13 cellular contexts compared by ENCODE assay signal in genomic region chr22:39567135-39567946, GRCh38. TPM values are rescaled to one million over a fixed set of nuclear protein-coding genes. Genes with fewer than 3 reads are reported as not detected.
A peak's percentile ranks its signal among the peaks of the same experiment; 100 is the strongest.
DNase-seq lines count a peak whose midpoint lies in the region; ATAC-seq, FAIRE-seq and TF ChIP-seq lines count a peak whose summit lies in the region.
"Had no signal": no experiment of that assay in that cellular context is flagged by ENCODE, and none has a peak within 500 bp of the region (broad histone marks: within the 10 kb centered on the region; RNA-seq: fewer than 3 reads in every experiment).

No MANE protein-coding gene starts in this region.

- intact Hi-C loops in lower lobe of right lung (cut with DNase I): no loop called here

- H3K27me3 Mint-ChIP-seq in T-helper 2 cell treated with Interferon-gamma antibody and Interleukin-4, amounts not matched to agents 5 μg/mL and 100 μg/mL, for 36 hours (ENCODE audit: low read depth): peaks cover 4% of the 10 kb centered on the region
- peaks cover 8% of the 10 kb centered on the region for H3K27me3 Mint-ChIP-seq in HFFc6 (ENCODE audit: insufficient read depth)

- H3K9me3 ChIP-seq in small intestine (ENCODE audit: control insufficient read depth, low read depth) (no peaks in the 10 kb centered on the region), lower lobe of right lung (no peaks in the 10 kb centered on the region)
- H3K9me3 ChIP-seq: colonic mucosa had no signal

- H3K4me1 Mint-ChIP-seq in T-helper 2 cell treated with Interferon-gamma antibody and Interleukin-4, amounts not matched to agents 5 μg/mL and 100 μg/mL, for 36 hours (ENCODE audit: low read depth): peaks cover 11% of the 10 kb centered on the region
- no peaks in the 10 kb centered on the region for H3K4me1 Mint-ChIP-seq in HFFc6 (ENCODE audit: low read depth)

- H3K36me3 ChIP-seq in small intestine (ENCODE audit: control insufficient read depth in 2 of 2, insufficient read depth in 2 of 2, low read length in 2 of 2) (no peaks in the 10 kb centered on the region), lower lobe of right lung (no peaks in the 10 kb centered on the region)
- H3K36me3 ChIP-seq: colonic mucosa had no signal

- H3K27me3 ChIP-seq in small intestine (ENCODE audit: control insufficient read depth in 2 of 2, insufficient read depth in 2 of 2, low read length in 2 of 2): no peaks in the 10 kb centered on the region
- peaks cover 13% of the 10 kb centered on the region for H3K27me3 ChIP-seq in lower lobe of right lung (ENCODE audit: low read depth)
- H3K27me3 ChIP-seq: colonic mucosa had no signal

- H3K4me3 ChIP-seq in small intestine (ENCODE audit: low read depth in 1 of 2, low read length in 2 of 2): no peak overlapping the region
- no peak overlapping the region for H3K4me3 ChIP-seq in lower lobe of right lung
- H3K4me3 ChIP-seq: colonic mucosa had no signal

- H3K4me1 ChIP-seq in small intestine (ENCODE audit: control insufficient read depth in 2 of 2, insufficient read depth in 1 of 2, low read depth in 1 of 2, low read length in 1 of 2): no peaks in the 10 kb centered on the region
- no peaks in the 10 kb centered on the region for H3K4me1 ChIP-seq in lower lobe of right lung
- H3K4me1 ChIP-seq: colonic mucosa had no signal

- H3K4me3 Mint-ChIP-seq in T-helper 2 cell treated with Interferon-gamma antibody and Interleukin-4, amounts not matched to agents 5 μg/mL and 100 μg/mL, for 36 hours: peak overlapping the region; percentile 49
- H3K4me3 Mint-ChIP-seq in HFFc6: no peak overlapping the region

- TF ChIP-seq CTCF in lower lobe of right lung (IDR thresholded peaks at IDR 0.05) (no peak), HFFc6 (IDR thresholded peaks at IDR 0.05) (no peak)

- ATAC-seq in lower lobe of right lung: no peak
- no peak for ATAC-seq in HG02885 (IDR thresholded peaks at IDR 0.05; ENCODE audit: poor library complexity, unreplicated experiment)
- ATAC-seq in HG03521 (IDR thresholded peaks at IDR 0.05; ENCODE audit: unreplicated experiment): no peak
- ATAC-seq: HCT116 had no signal

- DNase-seq in DMS153 (lab: John Stamatoyannopoulos, UW): peak; percentile 49
- no peak for DNase-seq in T-helper 2 cell treated with Interferon-gamma antibody and Interleukin-4, amounts not matched to agents 5 μg/mL and 100 μg/mL, for 36 hours (ENCODE audit: low spot score)
- DNase-seq in activated naive CD4-positive, alpha-beta T cell (lab: John Stamatoyannopoulos, UW): peak in 3 of 4 experiments; percentile 8 to 58 (median 33)
- DNase-seq in small intestine: peak; percentile 12
- no peak for DNase-seq in lower lobe of right lung
- DNase-seq in HFFc6: no peak
- DNase-seq: colonic mucosa, hypothalamus, NCI-H82 had no signal

- peaks cover 5% of the 10 kb centered on the region for H3K9me3 Mint-ChIP-seq in T-helper 2 cell treated with Interferon-gamma antibody and Interleukin-4, amounts not matched to agents 5 μg/mL and 100 μg/mL, for 36 hours
- peaks cover 8% of the 10 kb centered on the region for H3K9me3 Mint-ChIP-seq in HFFc6

- 45 to 58% (median 57%) methylated on average over 11 to 14 of the region's 14 CpGs for WGBS in small intestine, 3 donors

- FAIRE-seq in small intestine (lab: Jason Lieb, UNC): no peak

- H3K27ac Mint-ChIP-seq in T-helper 2 cell treated with Interferon-gamma antibody and Interleukin-4, amounts not matched to agents 5 μg/mL and 100 μg/mL, for 36 hours: peak overlapping the region; percentile 59
- no peak overlapping the region for H3K27ac Mint-ChIP-seq in HFFc6
- H3K27ac Mint-ChIP-seq: CD14-positive monocyte had no signal

- H3K27ac ChIP-seq in small intestine (ENCODE audit: low read depth in 1 of 2, low read length in 1 of 2) (no peak overlapping the region), lower lobe of right lung (no peak overlapping the region)
- H3K27ac ChIP-seq: colonic mucosa had no signal

- H3K36me3 Mint-ChIP-seq in T-helper 2 cell treated with Interferon-gamma antibody and Interleukin-4, amounts not matched to agents 5 μg/mL and 100 μg/mL, for 36 hours (ENCODE audit: low read depth): peaks cover 3% of the 10 kb centered on the region
- H3K36me3 Mint-ChIP-seq in HFFc6 (ENCODE audit: low read depth): no peaks in the 10 kb centered on the region
- H3K36me3 Mint-ChIP-seq: CD14-positive monocyte had no signal

RNA-seq across cellular contexts. Expression of gene CACNA1I, which starts 3.2 kb away (rescaled TPM):
- under 1 TPM in 2 of 3 donors, not detected in 1; under 0.01 to 0.18 TPM for polyA plus RNA-seq in small intestine
- total RNA-seq in lower lobe of right lung: 0.21 TPM
- not detected for total RNA-seq in HFFc6 (2021; fragmentation: NEBNext Ultra II Directional; extraction: Animal tissue kit (Norgen Biotek cat#: 25700))
- polyA plus RNA-seq: CD14-positive monocyte had no signal

RNA-seq across cellular contexts. Expression of gene RPS19BP1, which starts 34.8 kb away (rescaled TPM):
- 100 to 1,000 TPM; 179 to 186 (median 183) TPM for polyA plus RNA-seq in small intestine
- 67.9 TPM for total RNA-seq in lower lobe of right lung
- 10 to 100 TPM; 60.5 to 85.5 (median 75.9) TPM for total RNA-seq in HFFc6 (2021; fragmentation: NEBNext Ultra II Directional; extraction: Animal tissue kit (Norgen Biotek cat#: 25700))

RNA-seq across cellular contexts. Expression of gene ATF4, which starts 47.0 kb away (rescaled TPM):
- 100 to 1,000 TPM; 471 to 709 (median 539) TPM for polyA plus RNA-seq in small intestine
- 327 TPM for total RNA-seq in lower lobe of right lung
- total RNA-seq in HFFc6 (2021; fragmentation: NEBNext Ultra II Directional; extraction: Animal tissue kit (Norgen Biotek cat#: 25700)): 100 to 1,000 TPM; 227 to 271 (median 249) TPM

Comparison
In these comparisons a context has a peak if more than half of its experiments do, and no peak if none do; other contexts are left out.
1. DNase-seq: peak in DMS153 (single experiment), activated naive CD4-positive, alpha-beta T cell (3 of 4) and small intestine (single experiment); none in T-helper 2 cell treated with Interferon-gamma antibody and Interleukin-4, amounts not matched to agents 5 μg/mL and 100 μg/mL, for 36 hours (single experiment), lower lobe of right lung (single experiment) and HFFc6 (single experiment).